24 cellular contexts compared by ENCODE assay signal in genomic region chr7:124379296-124379695, GRCh38.
"Had no signal": no experiment of that assay in that cellular context is flagged by ENCODE, and none has a peak within 500 bp of the region (broad histone marks: within the 10 kb centered on the region; RNA-seq: fewer than 3 reads in every experiment).

No MANE protein-coding gene starts in this region.

- H3K27ac Mint-ChIP-seq: activated CD8-positive, alpha-beta T cell treated with anti-CD3 and anti-CD28 coated beads, Interleukin-2, amount 10 ng/mL, durations not matched to agents 7 days and 5 days; activated naive CD4-positive, alpha-beta T cell treated with anti-CD3 and anti-CD28 coated beads, Interleukin-2, amount 50 U/mL, for 72 hours; activated naive CD8-positive, alpha-beta T cell treated with anti-CD3 and anti-CD28 coated beads, Interleukin-2, amount 50 U/mL, for 24 hours; brain; T-helper 17 cell had no signal

- H3K9me3 Mint-ChIP-seq: activated naive CD8-positive, alpha-beta T cell treated with anti-CD3 and anti-CD28 coated beads, Interleukin-2, amount 50 U/mL, for 24 hours; brain had no signal

- FAIRE-seq: astrocyte, TTC549 had no signal

- H3K9ac ChIP-seq: KMS-11 had no signal

- H3K4me2 ChIP-seq: KMS-11 had no signal

- H3K27ac ChIP-seq: KMS-11 had no signal

- H3K4me3 Mint-ChIP-seq: activated CD8-positive, alpha-beta T cell treated with anti-CD3 and anti-CD28 coated beads, Interleukin-2, amount 10 ng/mL, durations not matched to agents 7 days and 5 days; activated naive CD8-positive, alpha-beta T cell treated with anti-CD3 and anti-CD28 coated beads, Interleukin-2, amount 50 U/mL, for 24 hours; brain; central memory CD8-positive, alpha-beta T cell; T-helper 17 cell had no signal

- DNase-seq: activated CD4-positive, alpha-beta T cell treated with anti-CD3 and anti-CD28 coated beads for 4 hours; activated CD8-positive, alpha-beta memory T cell treated with anti-CD3 and anti-CD28 coated beads, Interleukin-2, amount 50 U/mL, for 48 hours; activated CD8-positive, alpha-beta T cell treated with anti-CD3 and anti-CD28 coated beads, Interleukin-2, amount 10 ng/mL, durations not matched to agents 7 days and 5 days; activated naive CD4-positive, alpha-beta T cell; activated naive CD8-positive, alpha-beta T cell treated with anti-CD3 and anti-CD28 coated beads, Interleukin-2, amount 50 U/mL, for 24 hours; activated T-cell treated with anti-CD3 and anti-CD28 coated beads, Interleukin-2, amount 50 U/mL, for 1 hour; amygdala; MV-4-11; NCI-H1092 treated with DMSO at 0.1 percent for 48 hours; NCI-H1436 treated with DMSO at 0.1 percent for 48 hours; NCI-H187 treated with DMSO at 0.1 percent for 48 hours; NCI-H2081 treated with DMSO at 0.1 percent for 48 hours; NCI-H446; NCI-H524; SIG-M5; T-helper 17 cell; T-helper 9 cell had no signal

- H3K36me3 Mint-ChIP-seq: activated naive CD4-positive, alpha-beta T cell treated with anti-CD3 and anti-CD28 coated beads, Interleukin-2, amount 50 U/mL, for 72 hours; brain had no signal

- ATAC-seq: activated CD4-positive, CD25-positive, alpha-beta regulatory T cell treated with anti-CD3 and anti-CD28 coated beads, Interleukin-2, amount 50 U/mL, for 24 hours; activated CD8-positive, alpha-beta T cell treated with anti-CD3 and anti-CD28 coated beads, Interleukin-2, amount 10 ng/mL, durations not matched to agents 7 days and 5 days; activated naive CD4-positive, alpha-beta T cell treated with anti-CD3 and anti-CD28 coated beads, Interleukin-2, amount 50 U/mL, for 72 hours; activated naive CD8-positive, alpha-beta T cell treated with anti-CD3 and anti-CD28 coated beads, Interleukin-2, amount 50 U/mL, for 24 hours; T-helper 17 cell had no signal

- H3K4me1 Mint-ChIP-seq: activated naive CD8-positive, alpha-beta T cell treated with anti-CD3 and anti-CD28 coated beads, Interleukin-2, amount 50 U/mL, for 24 hours; brain; central memory CD8-positive, alpha-beta T cell; T-helper 17 cell had no signal

- H3K27me3 Mint-ChIP-seq: activated naive CD8-positive, alpha-beta T cell treated with anti-CD3 and anti-CD28 coated beads, Interleukin-2, amount 50 U/mL, for 24 hours; central memory CD8-positive, alpha-beta T cell; T-helper 17 cell had no signal
